ENCODE assay signal across 14 cellular contexts in the genomic region with DNA sequence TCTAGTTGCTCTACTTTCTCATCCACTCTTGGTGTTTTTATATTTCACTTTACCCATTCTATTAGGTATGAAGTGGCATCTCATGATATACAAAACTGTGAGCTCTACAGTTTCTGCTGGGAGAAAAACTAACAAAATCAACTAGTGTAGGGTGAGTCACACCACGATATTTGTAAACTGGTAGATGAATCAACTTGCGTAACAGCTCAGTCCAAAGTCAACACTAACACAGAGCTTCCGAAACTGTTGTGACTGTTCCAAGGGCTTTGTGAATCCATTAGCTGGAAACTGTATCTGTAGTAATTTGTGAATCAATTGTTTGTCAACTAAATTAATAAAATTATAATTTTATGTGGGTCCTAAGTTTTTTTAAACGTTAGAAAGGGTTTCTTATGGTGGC.
DNase-seq lines count a peak whose midpoint lies in the region; ATAC-seq and TF ChIP-seq lines count a peak whose summit lies in the region.
"Had no signal": no experiment of that assay in that cellular context is flagged by ENCODE, and none has a peak within 500 bp of the region (broad histone marks: within the 10 kb centered on the region; RNA-seq: fewer than 3 reads in every experiment).

No MANE protein-coding gene starts in this region.

- H2BK120ac ChIP-seq in mesenchymal stem cell (ENCODE audit: low read depth, low read length), result no peak overlapping the region

- intact Hi-C loops in CD14-positive monocyte (cut with micrococcal nuclease), result no loop called here

- no peak overlapping the region for H2BK15ac ChIP-seq in mesenchymal stem cell (ENCODE audit: low read depth, poor library complexity, severe bottlenecking)

- H3K36me3 ChIP-seq in mesenchymal stem cell (ENCODE audit: control insufficient read depth in 1 of 2, insufficient read depth in 2 of 2, low read depth in 1 of 2, low read length in 2 of 2), result no peaks in the 10 kb centered on the region
- H3K36me3 ChIP-seq: SJCRH30 had no signal

- peaks cover 0 to 11% (median 8%) of the 10 kb centered on the region in 7 donors for H3K9me3 Mint-ChIP-seq in CD14-positive monocyte
- H3K9me3 Mint-ChIP-seq: natural killer cell had no signal

- no peaks in the 10 kb centered on the region for H3K9me3 ChIP-seq in mesenchymal stem cell (ENCODE audit: control insufficient read depth, low read length)
- H3K9me3 ChIP-seq: SJCRH30 had no signal

- no peaks in the 10 kb centered on the region for H3K36me3 Mint-ChIP-seq in CD14-positive monocyte
- H3K36me3 Mint-ChIP-seq: natural killer cell had no signal

- peaks cover 1 to 2% (median 1%) of the 10 kb centered on the region in 3 donors for H3K27me3 Mint-ChIP-seq in CD14-positive monocyte (ENCODE audit: low read depth in 3 of 3)

- peak overlapping the region in 1 of 2 experiments; percentile 40 for H3K18ac ChIP-seq in mesenchymal stem cell (ENCODE audit: low read depth in 1 of 2, low read length in 2 of 2)

- no peaks in the 10 kb centered on the region for H3K4me1 ChIP-seq in mesenchymal stem cell (ENCODE audit: control insufficient read depth, insufficient read depth, low read depth, low read length)

- TF ChIP-seq POLR2A in NB4 (IDR thresholded peaks at IDR 0.05; ENCODE audit: extremely low read depth, insufficient read length), result no peak

- H3K4me1 Mint-ChIP-seq in CD14-positive monocyte, result no peaks in the 10 kb centered on the region
- H3K4me1 Mint-ChIP-seq: natural killer cell had no signal

- no peak overlapping the region for H3K4ac ChIP-seq in mesenchymal stem cell (ENCODE audit: low read depth in 1 of 2, low read length in 2 of 2)

- H2BK5ac ChIP-seq in mesenchymal stem cell (ENCODE audit: low read depth, low read length, poor library complexity, severe bottlenecking), result no peak overlapping the region

- TF ChIP-seq CTCF in NB4 (IDR thresholded peaks at IDR 0.05; ENCODE audit: low read depth, low read length) (no peak), CD14-positive monocyte (IDR thresholded peaks at IDR 0.05) (no peak)

- no peak for ATAC-seq in GM21526 (IDR thresholded peaks at IDR 0.05; ENCODE audit: low FRiP score, unreplicated experiment)
- ATAC-seq: GM12878; natural killer cell; stimulated activated naive CD8-positive, alpha-beta T cell treated with anti-CD3 and anti-CD28 coated beads, Interleukin-15, Interleukin-2, amounts not matched to agents 100 U/mL and 50 U/mL, for 24 hours had no signal

- no peak overlapping the region for H3K4me2 ChIP-seq in mesenchymal stem cell (ENCODE audit: low read length, poor library complexity, severe bottlenecking)

- WGBS in mesenchymal stem cell, result 38% methylated on average over 1 of the region's 4 CpGs

- no peaks in the 10 kb centered on the region for H3K79me1 ChIP-seq in mesenchymal stem cell (replicated peaks; ENCODE audit: low read length, poor library complexity, severe bottlenecking)

- H3K4me3 ChIP-seq in NB4 (ENCODE audit: low read depth, low read length) (no peak overlapping the region), mesenchymal stem cell (ENCODE audit: insufficient read depth in 1 of 2, low read depth in 1 of 2, low read length in 2 of 2) (no peak overlapping the region)
- H3K4me3 ChIP-seq: GM12878, SJCRH30 had no signal

- DNase-seq in DMS53 (lab: John Stamatoyannopoulos, UW), result peak; percentile 88
- peak; percentile 35 for DNase-seq in NB4 (ENCODE audit: low read depth)
- DNase-seq in dermis microvascular lymphatic vessel endothelial cell (ENCODE audit: low read depth in 2 of 2), result peak; percentile 5 to 67
- peak; percentile 94 for DNase-seq in mesenchymal stem cell
- no peak for DNase-seq in CD14-positive monocyte (ENCODE audit: low spot score)
- DNase-seq in NCI-H510A (lab: John Stamatoyannopoulos, UW), result no peak
- DNase-seq in NCI-H2107 (lab: John Stamatoyannopoulos, UW), result no peak
- DNase-seq: activated CD4-positive, CD25-positive, alpha-beta regulatory T cell treated with anti-CD3 and anti-CD28 coated beads, Interleukin-2, amount 50 U/mL, for 72 hours; activated effector memory CD4-positive, alpha-beta T cell treated with Interleukin-2 at 50 U/mL for 16 hours; natural killer cell; stimulated activated naive CD8-positive, alpha-beta T cell treated with anti-CD3 and anti-CD28 coated beads, Interleukin-15, Interleukin-2, amounts not matched to agents 100 U/mL and 50 U/mL, for 24 hours had no signal

- no peak overlapping the region for H2BK12ac ChIP-seq in mesenchymal stem cell (ENCODE audit: low read length in 2 of 2)

- H2AFZ ChIP-seq in mesenchymal stem cell (ENCODE audit: low read depth, low read length), result no peak overlapping the region

- no peak overlapping the region for H3K4me3 Mint-ChIP-seq in CD14-positive monocyte
- H3K4me3 Mint-ChIP-seq: natural killer cell had no signal

- H3K23ac ChIP-seq in mesenchymal stem cell (ENCODE audit: low read length in 2 of 2), result no peak overlapping the region

- no peak overlapping the region for H3K14ac ChIP-seq in mesenchymal stem cell (ENCODE audit: low read length in 2 of 2)

- H3K27ac Mint-ChIP-seq in CD14-positive monocyte, result no peak overlapping the region
- H3K27ac Mint-ChIP-seq: natural killer cell had no signal

- peaks cover 0 to 19% of the 10 kb centered on the region in 2 experiments for H3K27me3 ChIP-seq in mesenchymal stem cell (ENCODE audit: control insufficient read depth in 1 of 2, insufficient read depth in 1 of 2, low read length in 2 of 2)
- H3K27me3 ChIP-seq: SJCRH30 had no signal

- H3K9ac ChIP-seq in mesenchymal stem cell (ENCODE audit: low read length), result no peak overlapping the region

- H3K27ac ChIP-seq in mesenchymal stem cell (ENCODE audit: low read length, poor library complexity, severe bottlenecking), result no peak overlapping the region

- H4K91ac ChIP-seq in mesenchymal stem cell (ENCODE audit: low read length), result no peak overlapping the region

- H4K8ac ChIP-seq in mesenchymal stem cell (ENCODE audit: low read length), result no peak overlapping the region

- H2AK5ac ChIP-seq in mesenchymal stem cell (ENCODE audit: low read length, severe bottlenecking), result no peak overlapping the region

Comparison
In these comparisons a context has a peak if more than half of its experiments do, and no peak if none do; other contexts are left out.
1. DNase-seq: peak in DMS53 (single experiment), NB4 (single experiment), dermis microvascular lymphatic vessel endothelial cell (2 of 2) and mesenchymal stem cell (single experiment); none in CD14-positive monocyte (single experiment), NCI-H510A (single experiment) and NCI-H2107 (single experiment).